8 cellular contexts compared by ENCODE assay signal in genomic region chr5:80960531-80961375, GRCh38. TPM values are rescaled to one million over a fixed set of nuclear protein-coding genes. Genes with fewer than 3 reads are reported as not detected.
DNase-seq lines count a peak whose midpoint lies in the region; ATAC-seq and TF ChIP-seq lines count a peak whose summit lies in the region.

No MANE protein-coding gene starts in this region.

- H3K27ac Mint-ChIP-seq in osteocyte (ENCODE audit: unreplicated experiment) (no peak overlapping the region), type B pancreatic cell (peak overlapping the region; percentile 15)

- H3K36me3 Mint-ChIP-seq in osteocyte (ENCODE audit: unreplicated experiment) (peaks cover 3% of the 10 kb centered on the region), type B pancreatic cell (peaks cover 5% of the 10 kb centered on the region)

- H3K9me3 ChIP-seq in BE2C (no peaks in the 10 kb centered on the region), MG63 (no peaks in the 10 kb centered on the region)

- H3K27me3 ChIP-seq in BE2C (peaks cover 79% of the 10 kb centered on the region), MG63 (no peaks in the 10 kb centered on the region)

- H3K9me3 Mint-ChIP-seq in osteocyte (ENCODE audit: unreplicated experiment), result no peaks in the 10 kb centered on the region
- no peaks in the 10 kb centered on the region for H3K9me3 Mint-ChIP-seq in type B pancreatic cell

- H3K4me3 ChIP-seq in BE2C (ENCODE audit: low read depth, low read length), result peak overlapping the region; percentile 20; the same call in 1 of the 2 replicates
- peak overlapping the region; percentile 61 for H3K4me3 ChIP-seq in MG63

- peaks cover 16% of the 10 kb centered on the region for H3K4me1 Mint-ChIP-seq in osteocyte (ENCODE audit: unreplicated experiment)
- peaks cover 4% of the 10 kb centered on the region for H3K4me1 Mint-ChIP-seq in type B pancreatic cell (ENCODE audit: unreplicated experiment)

- DNase-seq in BE2C (peak; percentile 19), MG63 (peak; percentile 50), Right ventricle myocardium superior (peak; percentile 48), osteocyte (ENCODE audit: extremely low spot score, unreplicated experiment) (no peak), type B pancreatic cell (ENCODE audit: extremely low spot score, unreplicated experiment) (no peak), NCI-H345 (lab: John Stamatoyannopoulos, UW) (no peak)
- peak; percentile 28 for DNase-seq in activated gamma-delta T cell treated with anti-CD3 and anti-CD28 coated beads, Interleukin-2, amount 50 U/mL, for 16 hours (ENCODE audit: low read depth)

- ATAC-seq in Right ventricle myocardium superior (ENCODE audit: poor library complexity), result peak; percentile 68
- no peak for ATAC-seq in HG03159 (IDR thresholded peaks at IDR 0.05; ENCODE audit: unreplicated experiment)

- H3K4me3 Mint-ChIP-seq in osteocyte (ENCODE audit: unreplicated experiment) (peak overlapping the region; percentile 68), type B pancreatic cell (peak overlapping the region; percentile 85)

- TF ChIP-seq CTCF in BE2C (IDR thresholded peaks at IDR 0.05; ENCODE audit: low read depth, low read length) (no peak), osteocyte (IDR thresholded peaks at IDR 0.05) (no peak), type B pancreatic cell (conservative IDR thresholded peaks at IDR 0.05) (no peak)

- intact Hi-C loops in Right ventricle myocardium superior (cut with DNase I), result loop anchor here (10.0 kb wide), 1 partner anchor 104 kb away; no protein-coding TSS in a partner anchor

- no peaks in the 10 kb centered on the region for H3K36me3 ChIP-seq in BE2C
- no peaks in the 10 kb centered on the region for H3K36me3 ChIP-seq in MG63

- no peaks in the 10 kb centered on the region for H3K4me1 ChIP-seq in BE2C

- H3K27me3 Mint-ChIP-seq in osteocyte (ENCODE audit: unreplicated experiment) (peaks cover 74% of the 10 kb centered on the region), type B pancreatic cell (peaks cover 48% of the 10 kb centered on the region)

RNA-seq across cellular contexts. Expression of gene RASGRF2, which starts 0.6 kb away (rescaled TPM):
- polyA plus RNA-seq in BE2C (2012; ENCODE audit: insufficient read depth, insufficient read length, low read depth), result 2.0 TPM
- 2.7 and 3.6 TPM in 2 replicates for total RNA-seq in MG63 (2014; rRNA removed; shearing (Covaris generic); ENCODE audit: low replicate concordance)
- total RNA-seq in Right ventricle myocardium superior (6.4 TPM), osteocyte (0.05 TPM in 2 replicates), type B pancreatic cell (ENCODE audit: low replicate concordance) (2.1 and 2.4 TPM in 2 replicates)

Comparison
In these comparisons a context has a peak if more than half of its experiments do, and no peak if none do; other contexts are left out.
1. DNase-seq: peak in BE2C (single experiment), MG63 (single experiment), activated gamma-delta T cell treated with anti-CD3 and anti-CD28 coated beads, Interleukin-2, amount 50 U/mL, for 16 hours (single experiment) and Right ventricle myocardium superior (single experiment); none in osteocyte (single experiment), type B pancreatic cell (single experiment) and NCI-H345 (single experiment).